18 cellular contexts compared by ENCODE assay signal in the genomic region with DNA sequence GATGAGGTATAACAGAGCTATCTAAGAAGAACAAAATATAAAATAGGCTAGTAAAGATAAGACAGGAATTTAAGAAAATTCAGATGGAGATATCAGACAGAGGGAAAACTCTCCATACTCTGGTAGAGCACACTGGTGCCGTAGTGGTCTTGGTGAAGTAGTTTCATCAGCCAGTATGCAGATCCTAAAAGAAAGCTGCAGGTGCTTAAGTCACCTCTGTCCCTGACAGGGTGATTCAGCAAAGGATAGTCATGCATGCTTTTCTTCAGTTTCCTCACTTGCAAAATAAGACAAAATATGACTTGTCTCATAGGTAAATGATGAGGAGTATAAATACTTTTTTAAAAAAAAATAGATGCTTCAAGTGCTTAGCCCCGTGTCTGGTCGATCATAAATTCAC.
DNase-seq lines count a peak whose midpoint lies in the region; ATAC-seq and TF ChIP-seq lines count a peak whose summit lies in the region.
"Had no signal": no experiment of that assay in that cellular context is flagged by ENCODE, and none has a peak within 500 bp of the region (broad histone marks: within the 10 kb centered on the region; RNA-seq: fewer than 3 reads in every experiment).

No MANE protein-coding gene starts in this region.

- no peaks in the 10 kb centered on the region for H3K36me3 Mint-ChIP-seq in MCF 10A (ENCODE audit: insufficient read depth, unreplicated experiment)
- peaks cover 2% of the 10 kb centered on the region for H3K36me3 Mint-ChIP-seq in WTC11
- H3K36me3 Mint-ChIP-seq in activated T-cell treated with anti-CD3 and anti-CD28 coated beads, Interleukin-2, amount 50 U/mL, for 4 hours (ENCODE audit: insufficient read depth): no peaks in the 10 kb centered on the region

- no peaks in the 10 kb centered on the region for H3K36me3 ChIP-seq in mammary epithelial cell (ENCODE audit: insufficient read depth, low read length)

- ATAC-seq in WTC11: peak; percentile 46; the same call in 1 of the 2 replicates
- ATAC-seq in activated T-cell treated with anti-CD3 and anti-CD28 coated beads, Interleukin-2, amount 50 U/mL, for 4 hours: no peak
- no peak for ATAC-seq in GM21737 (IDR thresholded peaks at IDR 0.05; ENCODE audit: unreplicated experiment)
- ATAC-seq: A549 had no signal

- H3K27me3 Mint-ChIP-seq in MCF 10A (ENCODE audit: insufficient read depth, unreplicated experiment): no peaks in the 10 kb centered on the region
- H3K27me3 Mint-ChIP-seq in WTC11 (ENCODE audit: low read depth): no peaks in the 10 kb centered on the region
- no peaks in the 10 kb centered on the region for H3K27me3 Mint-ChIP-seq in activated T-cell treated with anti-CD3 and anti-CD28 coated beads, Interleukin-2, amount 50 U/mL, for 4 hours (ENCODE audit: low read depth)
- H3K27me3 Mint-ChIP-seq: CD4-positive, alpha-beta T cell had no signal

- DNase-seq in MCF 10A (ENCODE audit: unreplicated experiment) (no peak), mammary epithelial cell (no peak), WTC11 (ENCODE audit: low spot score) (no peak), epithelial cell of prostate (ENCODE audit: low read depth, low spot score) (no peak), renal cortical epithelial cell (ENCODE audit: low read depth) (peak; percentile 36)
- no peak for DNase-seq in activated CD4-positive, CD25-positive, alpha-beta regulatory T cell (lab: John Stamatoyannopoulos, UW)
- no peak for DNase-seq in activated T-cell treated with anti-CD3 and anti-CD28 coated beads, Interleukin-2, amount 50 U/mL, for 4 hours
- DNase-seq: AML-193; Caco-2; CD4-positive, alpha-beta T cell; DMS153; DMS79; GDM1; H9 had no signal

- no peak overlapping the region for H3K27ac ChIP-seq in mammary epithelial cell (ENCODE audit: insufficient read depth, low read depth, low read length)
- peak overlapping the region; percentile 59 for H3K27ac ChIP-seq in epithelial cell of prostate
- H3K27ac ChIP-seq: C4-2B, HL-60 had no signal

- dilution Hi-C loops in mammary epithelial cell (cut with HindIII; ENCODE audit: low sequenced_read_pairs): no loop called here

- H3K4me3 Mint-ChIP-seq in MCF 10A (ENCODE audit: unreplicated experiment) (no peak overlapping the region), WTC11 (no peak overlapping the region)
- no peak overlapping the region for H3K4me3 Mint-ChIP-seq in activated T-cell treated with anti-CD3 and anti-CD28 coated beads, Interleukin-2, amount 50 U/mL, for 4 hours
- H3K4me3 Mint-ChIP-seq: CD4-positive, alpha-beta T cell; H9 had no signal

- no peak overlapping the region for H3K9ac ChIP-seq in mammary epithelial cell (ENCODE audit: insufficient read depth, low read length)

- peaks cover 21% of the 10 kb centered on the region for H3K4me1 ChIP-seq in mammary epithelial cell (ENCODE audit: insufficient read depth, low read length)
- H3K4me1 ChIP-seq: Caco-2 had no signal

- H3K4me3 ChIP-seq in mammary epithelial cell (replicated peaks in 1 of 3; ENCODE audit: insufficient read depth in 1 of 3, low read depth in 2 of 3, low read length in 3 of 3): no peak overlapping the region
- H3K4me3 ChIP-seq: A549 had no signal

- H4K20me1 ChIP-seq in mammary epithelial cell (ENCODE audit: insufficient read depth, low read length): no peaks in the 10 kb centered on the region

- CTCF ChIA-PET in MCF 10A (lab: Yijun Ruan, JAX): interaction anchor here (0.6 to 1.2 kb wide), 4 partner anchors 9 to 807 kb away, joined by 3 to 6 read pairs (median 4); no protein-coding TSS in a partner anchor
- CTCF ChIA-PET in mammary epithelial cell (lab: Charles Lee; ENCODE audit: low non-redundant PET): no interaction called here
- CTCF ChIA-PET in WTC11 (lab: Charles Lee): interaction anchor here (0.7 to 1.2 kb wide), 3 partner anchors 17 to 91 kb away, joined by 3 read pairs; no protein-coding TSS in a partner anchor

- H3K4me2 ChIP-seq in mammary epithelial cell (ENCODE audit: insufficient read depth, low read depth, low read length): no peak overlapping the region

- H3K79me2 ChIP-seq in mammary epithelial cell (ENCODE audit: insufficient read depth, low read length): no peaks in the 10 kb centered on the region

- H3K27ac Mint-ChIP-seq in MCF 10A (ENCODE audit: low read depth, unreplicated experiment) (peak overlapping the region; percentile 67), WTC11 (no peak overlapping the region)
- H3K27ac Mint-ChIP-seq: CD4-positive, alpha-beta T cell; H9 had no signal

- H2AFZ ChIP-seq in mammary epithelial cell (ENCODE audit: low read depth, low read length): no peak overlapping the region

- H3K4me1 Mint-ChIP-seq in MCF 10A (ENCODE audit: insufficient read depth, unreplicated experiment) (peaks cover 17% of the 10 kb centered on the region), WTC11 (peaks cover 19% of the 10 kb centered on the region)
- no peaks in the 10 kb centered on the region for H3K4me1 Mint-ChIP-seq in activated T-cell treated with anti-CD3 and anti-CD28 coated beads, Interleukin-2, amount 50 U/mL, for 4 hours (ENCODE audit: low read depth)

- TF ChIP-seq CTCF in MCF 10A (IDR thresholded peaks at IDR 0.05; ENCODE audit: unreplicated experiment) (no peak), mammary epithelial cell (conservative IDR thresholded peaks at IDR 0.05 in 1 of 2, IDR thresholded peaks at IDR 0.05 in 1 of 2; ENCODE audit: extremely low read depth in 1 of 2, insufficient read depth in 1 of 2, low read depth in 1 of 2, low read length in 2 of 2) (no peak), WTC11 (IDR thresholded peaks at IDR 0.05) (no peak)

- intact Hi-C loops in MCF 10A (cut with micrococcal nuclease): loop anchor here (10.0 kb wide), 1 partner anchor 862 kb away; a partner anchor contains a TSS
- intact Hi-C loops in mammary epithelial cell (cut with micrococcal nuclease): no loop called here

- POLR2A ChIA-PET in MCF 10A (lab: Yijun Ruan, JAX): interaction anchor here (0.6 kb wide), 1 partner anchor 72 kb away, joined by 3 read pairs; no protein-coding TSS in a partner anchor
- POLR2A ChIA-PET in WTC11 (lab: Charles Lee): no interaction called here

- in situ Hi-C loops in mammary epithelial cell (cut with MboI; ENCODE audit: low sequenced_read_pairs in 2 of 2): loop anchor here in 1 of 2 donors (25.0 kb wide), 1 partner anchor 300 kb away; no protein-coding TSS in a partner anchor

- H3K9me3 ChIP-seq in mammary epithelial cell (replicated peaks; ENCODE audit: insufficient read depth, low read length): no peaks in the 10 kb centered on the region
- H3K9me3 ChIP-seq: Caco-2 had no signal

- H3K27me3 ChIP-seq in mammary epithelial cell (ENCODE audit: insufficient read depth, low read length): no peaks in the 10 kb centered on the region

- BruUV-seq in MCF 10A (replicated peaks; lab: Mats Ljungman, UMichigan): no TSS peak
- no TSS peak for BruUV-seq in mammary epithelial cell (replicated peaks; lab: Mats Ljungman, UMichigan)

- H3K9me3 Mint-ChIP-seq in MCF 10A (ENCODE audit: unreplicated experiment) (no peaks in the 10 kb centered on the region), WTC11 (peaks cover 3% of the 10 kb centered on the region)
- H3K9me3 Mint-ChIP-seq in activated T-cell treated with anti-CD3 and anti-CD28 coated beads, Interleukin-2, amount 50 U/mL, for 4 hours: no peaks in the 10 kb centered on the region

- WGBS in mammary epithelial cell (ENCODE audit: low coverage, missing lambda C conversion rate): 97% methylated on average over 3 of the region's 3 CpGs

TF ChIP-seq in WTC11, 78 proteins besides CTCF, POLR2A, EP300 and RAD21 (continues in another document):
- no peak for TF ChIP-seq ZNF671 (CRISPR knock-in tag; IDR thresholded peaks at IDR 0.05)
- TF ChIP-seq, protein P1, sequence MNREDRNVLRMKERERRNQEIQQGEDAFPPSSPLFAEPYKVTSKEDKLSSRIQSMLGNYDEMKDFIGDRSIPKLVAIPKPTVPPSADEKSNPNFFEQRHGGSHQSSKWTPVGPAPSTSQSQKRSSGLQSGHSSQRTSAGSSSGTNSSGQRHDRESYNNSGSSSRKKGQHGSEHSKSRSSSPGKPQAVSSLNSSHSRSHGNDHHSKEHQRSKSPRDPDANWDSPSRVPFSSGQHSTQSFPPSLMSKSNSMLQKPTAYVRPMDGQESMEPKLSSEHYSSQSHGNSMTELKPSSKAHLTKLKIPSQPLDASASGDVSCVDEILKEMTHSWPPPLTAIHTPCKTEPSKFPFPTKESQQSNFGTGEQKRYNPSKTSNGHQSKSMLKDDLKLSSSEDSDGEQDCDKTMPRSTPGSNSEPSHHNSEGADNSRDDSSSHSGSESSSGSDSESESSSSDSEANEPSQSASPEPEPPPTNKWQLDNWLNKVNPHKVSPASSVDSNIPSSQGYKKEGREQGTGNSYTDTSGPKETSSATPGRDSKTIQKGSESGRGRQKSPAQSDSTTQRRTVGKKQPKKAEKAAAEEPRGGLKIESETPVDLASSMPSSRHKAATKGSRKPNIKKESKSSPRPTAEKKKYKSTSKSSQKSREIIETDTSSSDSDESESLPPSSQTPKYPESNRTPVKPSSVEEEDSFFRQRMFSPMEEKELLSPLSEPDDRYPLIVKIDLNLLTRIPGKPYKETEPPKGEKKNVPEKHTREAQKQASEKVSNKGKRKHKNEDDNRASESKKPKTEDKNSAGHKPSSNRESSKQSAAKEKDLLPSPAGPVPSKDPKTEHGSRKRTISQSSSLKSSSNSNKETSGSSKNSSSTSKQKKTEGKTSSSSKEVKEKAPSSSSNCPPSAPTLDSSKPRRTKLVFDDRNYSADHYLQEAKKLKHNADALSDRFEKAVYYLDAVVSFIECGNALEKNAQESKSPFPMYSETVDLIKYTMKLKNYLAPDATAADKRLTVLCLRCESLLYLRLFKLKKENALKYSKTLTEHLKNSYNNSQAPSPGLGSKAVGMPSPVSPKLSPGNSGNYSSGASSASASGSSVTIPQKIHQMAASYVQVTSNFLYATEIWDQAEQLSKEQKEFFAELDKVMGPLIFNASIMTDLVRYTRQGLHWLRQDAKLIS (CRISPR knock-in tag; IDR thresholded peaks at IDR 0.05; ENCODE audit: borderline replicate concordance): no peak
- no peak for TF ChIP-seq NR3C1 (CRISPR knock-in tag; conservative IDR thresholded peaks at IDR 0.05; ENCODE audit: low read depth)
- TF ChIP-seq ATF1 (CRISPR knock-in tag; IDR thresholded peaks at IDR 0.05): no peak
- no peak for TF ChIP-seq TEAD4 (CRISPR knock-in tag; IDR thresholded peaks at IDR 0.05)
- TF ChIP-seq, protein P2, sequence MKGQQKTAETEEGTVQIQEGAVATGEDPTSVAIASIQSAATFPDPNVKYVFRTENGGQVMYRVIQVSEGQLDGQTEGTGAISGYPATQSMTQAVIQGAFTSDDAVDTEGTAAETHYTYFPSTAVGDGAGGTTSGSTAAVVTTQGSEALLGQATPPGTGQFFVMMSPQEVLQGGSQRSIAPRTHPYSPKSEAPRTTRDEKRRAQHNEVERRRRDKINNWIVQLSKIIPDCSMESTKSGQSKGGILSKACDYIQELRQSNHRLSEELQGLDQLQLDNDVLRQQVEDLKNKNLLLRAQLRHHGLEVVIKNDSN (CRISPR knock-in tag; IDR thresholded peaks at IDR 0.05): no peak
